ENCODE assay signal across 1 cellular context in genomic region chr5:171953860-171954701, GRCh38.
A peak's percentile ranks its signal among the peaks of the same experiment; 100 is the strongest.
TF ChIP-seq lines count a peak whose summit lies in the region.

No MANE protein-coding gene starts in this region.

TF ChIP-seq in K562, 482 proteins besides CTCF, POLR2A, EP300 and RAD21 (continued from another document and continues in another):
- no peak for TF ChIP-seq ZNF407 (IDR thresholded peaks at IDR 0.05; ENCODE audit: low read depth)
- TF ChIP-seq MBD2 (IDR thresholded peaks at IDR 0.05; ENCODE audit: borderline replicate concordance, low read depth), result no peak
- TF ChIP-seq SPI1 (IDR thresholded peaks at IDR 0.05; ENCODE audit: borderline replicate concordance, low read depth, low read length), result no peak
- no peak for TF ChIP-seq ZBTB49 (CRISPR knock-in tag; IDR thresholded peaks at IDR 0.05; ENCODE audit: borderline replicate concordance)
- TF ChIP-seq ZNF134 (CRISPR knock-in tag; conservative IDR thresholded peaks at IDR 0.05), result no peak
- no peak for TF ChIP-seq NFE2L1 (tag; IDR thresholded peaks at IDR 0.05; ENCODE audit: borderline replicate concordance, low read depth)
- peak; percentile 68 for TF ChIP-seq E2F8 (IDR thresholded peaks at IDR 0.05; ENCODE audit: low read depth, partially characterized antibody)
- TF ChIP-seq MITF (IDR thresholded peaks at IDR 0.05), result peak; percentile 69; the same call in 1 of the 2 replicates
- TF ChIP-seq ZBTB1 (CRISPR knock-in tag; IDR thresholded peaks at IDR 0.05; ENCODE audit: borderline replicate concordance, low read depth), result no peak
- no peak for TF ChIP-seq GATAD2A (IDR thresholded peaks at IDR 0.05)
- TF ChIP-seq PHF20 (IDR thresholded peaks at IDR 0.05; ENCODE audit: partially characterized antibody), result no peak
- TF ChIP-seq MEIS2 (IDR thresholded peaks at IDR 0.05; ENCODE audit: partially characterized antibody), result peak; percentile 86
- no peak for TF ChIP-seq ZNF263 (CRISPR knock-in tag; IDR thresholded peaks at IDR 0.05; ENCODE audit: borderline replicate concordance)
- 0 out of 2 replicates have a peak, but pooled peaks have one; percentile 47 for TF ChIP-seq ZNF76 (CRISPR knock-in tag; IDR thresholded peaks at IDR 0.05; ENCODE audit: borderline replicate concordance)
- no peak for TF ChIP-seq IRF2 (CRISPR knock-in tag; IDR thresholded peaks at IDR 0.05)
- TF ChIP-seq UBTF (IDR thresholded peaks at IDR 0.05; ENCODE audit: borderline replicate concordance in 1 of 2, low read depth in 2 of 2, low read length in 2 of 2), result no peak
- no peak for TF ChIP-seq ZNF398 (CRISPR knock-in tag; IDR thresholded peaks at IDR 0.05)
- no peak for TF ChIP-seq SIN3B (IDR thresholded peaks at IDR 0.05; ENCODE audit: low read depth)
- TF ChIP-seq KDM2B (CRISPR knock-in tag; IDR thresholded peaks at IDR 0.05), result no peak
- TF ChIP-seq CREBBP (IDR thresholded peaks at IDR 0.05; ENCODE audit: low read depth, low read length), result no peak
- no peak for TF ChIP-seq ZNF232 (CRISPR knock-in tag; IDR thresholded peaks at IDR 0.05)
- no peak for TF ChIP-seq ILK (tag; IDR thresholded peaks at IDR 0.05; ENCODE audit: borderline replicate concordance, low read depth)
- no peak for TF ChIP-seq MXI1 (IDR thresholded peaks at IDR 0.05; ENCODE audit: low read depth, low read length)
- no peak for TF ChIP-seq IFI16 (CRISPR knock-in tag; IDR thresholded peaks at IDR 0.05)
- no peak for TF ChIP-seq TSHZ1 (CRISPR knock-in tag; IDR thresholded peaks at IDR 0.05)
- TF ChIP-seq CC2D1A (IDR thresholded peaks at IDR 0.05), result peak; percentile 22; the same call in 1 of the 2 replicates
- TF ChIP-seq EWSR1 (IDR thresholded peaks at IDR 0.05; ENCODE audit: borderline replicate concordance, low read depth, partially characterized antibody), result no peak
- no peak for TF ChIP-seq ZNF165 (CRISPR knock-in tag; IDR thresholded peaks at IDR 0.05; ENCODE audit: borderline replicate concordance)
- no peak for TF ChIP-seq ELF1 (tag; IDR thresholded peaks at IDR 0.05)
- peak; percentile 78; the same call in 1 of the 2 replicates for TF ChIP-seq FOXM1 (IDR thresholded peaks at IDR 0.05; ENCODE audit: low read depth)
- no peak for TF ChIP-seq FOXM1 (CRISPR knock-in tag; IDR thresholded peaks at IDR 0.05; ENCODE audit: low read depth)
- no peak for TF ChIP-seq NELFE (IDR thresholded peaks at IDR 0.05; ENCODE audit: insufficient read depth, insufficient read length)
- TF ChIP-seq NR4A1 (CRISPR knock-in tag; IDR thresholded peaks at IDR 0.05), result no peak
- TF ChIP-seq NR4A1 (tag; IDR thresholded peaks at IDR 0.05), result peak; percentile 87
- TF ChIP-seq NRF1 (conservative IDR thresholded peaks at IDR 0.05 in 1 of 2, IDR thresholded peaks at IDR 0.05 in 1 of 2), result no peak
- TF ChIP-seq ZNF197 (CRISPR knock-in tag; IDR thresholded peaks at IDR 0.05; ENCODE audit: low read depth), result no peak
